Comparison of ENCODE assay signal across 32 cellular contexts in genomic region chr7:151128716-151129115, GRCh38. TPM values are rescaled to one million over a fixed set of nuclear protein-coding genes. Genes with fewer than 3 reads are reported as not detected.
"Had no signal": no experiment of that assay in that cellular context is flagged by ENCODE, and none has a peak within 500 bp of the region (broad histone marks: within the 10 kb centered on the region; RNA-seq: fewer than 3 reads in every experiment).

No MANE protein-coding gene starts in this region.

- H3K27ac Mint-ChIP-seq: nephron; neural progenitor cell; stimulated activated memory B cell treated with anti-CD40 and anti-IgM and Interleukin-4, amounts not matched to agents 10 μg/mL and 1 μg/mL and 100 μg/mL, for 72 hours; stimulated activated naive CD8-positive, alpha-beta T cell treated with anti-CD3 and anti-CD28 coated beads, Interleukin-15, amount 100 ng/mL, for 72 hours had no signal

- H3K27me3 ChIP-seq: heart right ventricle, hepatocyte, neural progenitor cell, pancreas, right lobe of liver, tibial nerve, upper lobe of left lung had no signal

- ATAC-seq: heart right ventricle; left cardiac atrium; left lobe of liver; left ventricle myocardium superior; lower lobe of right lung; naive thymus-derived CD8-positive, alpha-beta T cell; pancreas; right lobe of liver; stimulated activated memory B cell treated with anti-CD40 and anti-IgM and Interleukin-4, amounts not matched to agents 10 μg/mL and 1 μg/mL and 100 μg/mL, for 72 hours; stimulated activated naive CD8-positive, alpha-beta T cell treated with anti-CD3 and anti-CD28 coated beads, Interleukin-15, amount 100 ng/mL, for 72 hours had no signal

- H3K4me2 ChIP-seq: hepatocyte, neural progenitor cell, smooth muscle cell had no signal

- H3K27ac ChIP-seq: heart right ventricle, hepatocyte, lower lobe of right lung, neural progenitor cell, pancreas, prostate gland, right lobe of liver, tibial nerve, upper lobe of left lung had no signal

- H2AFZ ChIP-seq: hepatocyte, neural progenitor cell had no signal

- H3K9ac ChIP-seq: neural progenitor cell had no signal

- H3K4me1 ChIP-seq: pancreas, right lobe of liver had no signal

- H3K9me3 Mint-ChIP-seq: naive thymus-derived CD8-positive, alpha-beta T cell; nephron; neural progenitor cell; stimulated activated memory B cell treated with anti-CD40 and anti-IgM and Interleukin-4, amounts not matched to agents 10 μg/mL and 1 μg/mL and 100 μg/mL, for 72 hours; stimulated activated naive CD8-positive, alpha-beta T cell treated with anti-CD3 and anti-CD28 coated beads, Interleukin-15, amount 100 ng/mL, for 72 hours had no signal

- H3K4me3 ChIP-seq: heart right ventricle, hepatocyte, lower lobe of right lung, neural progenitor cell, pancreas, prostate gland, right lobe of liver, smooth muscle cell, tibial nerve, upper lobe of left lung had no signal

- H3K36me3 ChIP-seq: neural progenitor cell had no signal

- H3K27me3 Mint-ChIP-seq: stimulated activated memory B cell treated with anti-CD40 and anti-IgM and Interleukin-4, amounts not matched to agents 10 μg/mL and 1 μg/mL and 100 μg/mL, for 72 hours; stimulated activated naive CD8-positive, alpha-beta T cell treated with anti-CD3 and anti-CD28 coated beads, Interleukin-15, amount 100 ng/mL, for 72 hours had no signal

- DNase-seq: heart right ventricle; kidney glomerular epithelial cell; left cardiac atrium; lower lobe of right lung; mammary epithelial cell; mesenchymal stem cell; naive thymus-derived CD8-positive, alpha-beta T cell; retina; right lobe of liver; stimulated activated CD4-positive, alpha-beta T cell treated with anti-CD3 and anti-CD28 coated beads, Interleukin-1b, Interleukin-23, amount 100 ng/mL, for 48 hours; stimulated activated CD4-positive, alpha-beta T cell treated with anti-CD3 and anti-CD28 coated beads, Interleukin-2, amount 100 ng/mL, for 48 hours; stimulated activated CD4-positive, alpha-beta T cell treated with anti-CD3 and anti-CD28 coated beads, Interleukin-4, amount 100 ng/mL, for 4 hours; stimulated activated CD8-positive, alpha-beta memory T cell treated with anti-CD3 and anti-CD28 coated beads, Interleukin-4, amount 100 ng/mL, for 48 hours; stimulated activated naive CD4-positive, alpha-beta T cell treated with Interleukin-2 at 50 U/mL for 16 hours; stimulated activated naive CD8-positive, alpha-beta T cell treated with anti-CD3 and anti-CD28 coated beads, Interleukin-15, amount 100 ng/mL, for 72 hours; substantia nigra; upper lobe of left lung had no signal

- H3K4me3 Mint-ChIP-seq: naive thymus-derived CD8-positive, alpha-beta T cell; neural progenitor cell; stimulated activated memory B cell treated with anti-CD40 and anti-IgM and Interleukin-4, amounts not matched to agents 10 μg/mL and 1 μg/mL and 100 μg/mL, for 72 hours; stimulated activated naive CD8-positive, alpha-beta T cell treated with anti-CD3 and anti-CD28 coated beads, Interleukin-15, amount 100 ng/mL, for 72 hours had no signal

- H3K9me3 ChIP-seq: heart right ventricle, lower lobe of right lung, pancreas, prostate gland, right lobe of liver, tibial nerve, upper lobe of left lung had no signal

RNA-seq across cellular contexts. Expression of gene GBX1, which starts 38.8 kb away (rescaled TPM):
- total RNA-seq: hepatocyte; left lobe of liver; lower lobe of right lung; mammary epithelial cell; mucosa of gallbladder; naive thymus-derived CD8-positive, alpha-beta T cell; omental fat pad; pancreas; prostate gland; right lobe of liver; skeletal muscle tissue; smooth muscle cell; temporal lobe; tibial nerve; upper lobe of left lung had no signal
- polyA plus RNA-seq: hepatocyte; keratinocyte; mammary epithelial cell; naive thymus-derived CD8-positive, alpha-beta T cell; pancreas; smooth muscle cell had no signal

RNA-seq across cellular contexts. Expression of gene ASB10, which starts 58.3 kb away (rescaled TPM):
- total RNA-seq: hepatocyte; left lobe of liver; lower lobe of right lung; mammary epithelial cell; mucosa of gallbladder; naive thymus-derived CD8-positive, alpha-beta T cell; omental fat pad; pancreas; prostate gland; right lobe of liver; smooth muscle cell; temporal lobe; tibial nerve; upper lobe of left lung had no signal
- polyA plus RNA-seq: hepatocyte; keratinocyte; mammary epithelial cell; naive thymus-derived CD8-positive, alpha-beta T cell; pancreas; smooth muscle cell had no signal
